Comparison of ENCODE assay signal across 1 cellular context in the genomic region with DNA sequence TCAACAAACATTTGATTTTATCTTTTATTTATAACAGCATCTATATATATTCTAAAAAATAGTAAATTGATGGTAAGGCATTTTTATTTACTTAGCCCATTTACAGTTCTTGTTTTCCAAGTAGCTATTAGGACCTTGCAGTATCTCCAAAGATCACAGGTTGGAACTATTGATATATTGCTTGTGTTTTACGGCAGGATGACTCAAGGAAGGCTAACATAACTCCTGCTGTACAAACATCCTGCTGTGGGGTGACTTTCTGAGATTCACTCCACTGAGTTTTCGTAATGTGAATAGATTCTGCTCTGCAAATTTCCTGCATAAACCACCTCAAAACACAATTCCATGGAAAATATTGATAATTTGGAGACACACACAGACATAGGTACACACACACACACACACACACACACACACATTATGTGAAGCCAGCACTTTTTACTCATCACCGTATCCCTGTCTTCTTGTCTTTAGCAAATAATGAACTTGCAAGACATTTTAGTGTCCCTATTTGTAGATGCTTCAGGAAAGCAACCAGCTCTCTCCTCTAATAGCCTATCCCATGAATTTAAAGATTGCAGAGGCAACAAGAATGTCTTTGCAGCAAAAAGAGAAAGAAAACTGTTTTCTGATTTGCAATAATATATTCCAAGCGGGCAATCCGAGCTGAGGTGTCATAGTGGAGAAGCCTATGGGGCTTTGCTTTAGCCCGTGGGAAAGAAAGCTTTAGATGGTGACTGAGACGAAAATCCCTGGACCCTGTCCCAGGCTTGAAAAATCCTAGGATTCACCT.
A peak's percentile ranks its signal among the peaks of the same experiment; 100 is the strongest.
TF ChIP-seq lines count a peak whose summit lies in the region.

No MANE protein-coding gene starts in this region.

TF ChIP-seq in A549, 52 proteins besides CTCF, POLR2A, EP300 and RAD21 (continued from another document):
- TF ChIP-seq, protein P1, sequence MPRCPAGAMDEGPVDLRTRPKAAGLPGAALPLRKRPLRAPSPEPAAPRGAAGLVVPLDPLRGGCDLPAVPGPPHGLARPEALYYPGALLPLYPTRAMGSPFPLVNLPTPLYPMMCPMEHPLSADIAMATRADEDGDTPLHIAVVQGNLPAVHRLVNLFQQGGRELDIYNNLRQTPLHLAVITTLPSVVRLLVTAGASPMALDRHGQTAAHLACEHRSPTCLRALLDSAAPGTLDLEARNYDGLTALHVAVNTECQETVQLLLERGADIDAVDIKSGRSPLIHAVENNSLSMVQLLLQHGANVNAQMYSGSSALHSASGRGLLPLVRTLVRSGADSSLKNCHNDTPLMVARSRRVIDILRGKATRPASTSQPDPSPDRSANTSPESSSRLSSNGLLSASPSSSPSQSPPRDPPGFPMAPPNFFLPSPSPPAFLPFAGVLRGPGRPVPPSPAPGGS (IDR thresholded peaks at IDR 0.05) = no peak
- TF ChIP-seq NPAS2 (CRISPR knock-in tag; IDR thresholded peaks at IDR 0.05; ENCODE audit: borderline replicate concordance) = no peak
- TF ChIP-seq ZC3H11A (IDR thresholded peaks at IDR 0.05) = no peak
- no peak for TF ChIP-seq SMC3 (IDR thresholded peaks at IDR 0.05)
- TF ChIP-seq TFCP2L1 (CRISPR knock-in tag; IDR thresholded peaks at IDR 0.05) = 0 out of 2 replicates have a peak, but pooled peaks have one; percentile 27
- no peak for TF ChIP-seq CBX8 (IDR thresholded peaks at IDR 0.05)
- TF ChIP-seq RFX5 (IDR thresholded peaks at IDR 0.05) = no peak
- TF ChIP-seq TP53 (CRISPR knock-in tag; IDR thresholded peaks at IDR 0.05) = no peak
- no peak for TF ChIP-seq RARB (CRISPR knock-in tag; IDR thresholded peaks at IDR 0.05)
- TF ChIP-seq MYC (IDR thresholded peaks at IDR 0.05; ENCODE audit: borderline replicate concordance, low read length) = no peak
- TF ChIP-seq NR3C1 (IDR thresholded peaks at IDR 0.05) = no peak
- TF ChIP-seq JUN (IDR thresholded peaks at IDR 0.05) = peak in 1 of 2 experiments; percentile 16; a peak in 1 of 5 replicates
- no peak for TF ChIP-seq HOXB13 (CRISPR knock-in tag; IDR thresholded peaks at IDR 0.05; ENCODE audit: low read depth)
- TF ChIP-seq, protein P2, sequence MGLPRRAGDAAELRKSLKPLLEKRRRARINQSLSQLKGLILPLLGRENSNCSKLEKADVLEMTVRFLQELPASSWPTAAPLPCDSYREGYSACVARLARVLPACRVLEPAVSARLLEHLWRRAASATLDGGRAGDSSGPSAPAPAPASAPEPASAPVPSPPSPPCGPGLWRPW (IDR thresholded peaks at IDR 0.05) = no peak
- TF ChIP-seq ZFP36 (IDR thresholded peaks at IDR 0.05; ENCODE audit: borderline replicate concordance, partially characterized antibody) = no peak
TF ChIP-seq in A549: peak in this region for 7.
